In genomic region chr21:36319767-36320420, GRCh38 we compare ENCODE assay signal across 8 cellular contexts. TPM values are rescaled to one million over a fixed set of nuclear protein-coding genes. Genes with fewer than 3 reads are reported as not detected.
DNase-seq lines count a peak whose midpoint lies in the region; ATAC-seq, FAIRE-seq and TF ChIP-seq lines count a peak whose summit lies in the region.

TSS of gene MORC3 (plus strand) at chr21:36320197. CDS start at chr21:36320265, 68 bp downstream.

- H3K4me3 ChIP-seq in adrenal gland (peak within 1 kb of the TSS; percentile 26 to 93 (median 84)), trophoblast cell (ENCODE audit: low read depth, low read length) (peak within 1 kb of the TSS; percentile 94), transverse colon (peak within 1 kb of the TSS; percentile 90 to 93 (median 91))

- peak within 1 kb of the TSS; percentile 80 for H2AK5ac ChIP-seq in trophoblast cell (ENCODE audit: low read length)

- H2BK12ac ChIP-seq in trophoblast cell (ENCODE audit: low read length), result no peak within 1 kb of the TSS

- H3K23ac ChIP-seq in trophoblast cell (ENCODE audit: low read length), result no peak within 1 kb of the TSS

- TF ChIP-seq CTCF in adrenal gland (IDR thresholded peaks at IDR 0.05) (no peak), transverse colon (IDR thresholded peaks at IDR 0.05) (no peak)

- H3K79me2 ChIP-seq in trophoblast cell (ENCODE audit: control insufficient read depth, insufficient read depth, low read length, poor library complexity), result peaks cover 24% of the 10 kb centered on the region

- peak within 1 kb of the TSS; percentile 90 for H4K12ac ChIP-seq in trophoblast cell (ENCODE audit: low read depth, low read length)

- H3K79me1 ChIP-seq in trophoblast cell (ENCODE audit: low read length), result peaks cover 5% of the 10 kb centered on the region

- H3K9me3 ChIP-seq in adrenal gland (replicated peaks in 1 of 3) (no peaks in the 10 kb centered on the region), trophoblast cell (ENCODE audit: insufficient read depth, low read depth, low read length) (no peaks in the 10 kb centered on the region), transverse colon (no peaks in the 10 kb centered on the region)

- DNase-seq in GM12892 (ENCODE audit: insufficient read length) (peak; percentile 95), NCI-H146 (lab: John Stamatoyannopoulos, UW) (peak; percentile 96), T-helper 1 cell (peak; percentile 96 to 99 (median 97)), adrenal gland (peak; percentile 97 to 99 (median 98)), cardiac septum (ENCODE audit: low spot score) (peak; percentile 99), trophoblast cell (peak; percentile 99 to 100), transverse colon (peak; percentile 98)

- H3K27ac ChIP-seq in adrenal gland (peak within 1 kb of the TSS; percentile 87 to 100 (median 97)), trophoblast cell (ENCODE audit: low read depth, low read length) (peak within 1 kb of the TSS; percentile 96), transverse colon (peak within 1 kb of the TSS; percentile 99 to 100 (median 99))

- intact Hi-C loops in adrenal gland (cut with DNase I) (loop anchor here in 1 of 2 donors (10.0 kb wide), 1 partner anchor 65 kb away; no protein-coding TSS in a partner anchor), cardiac septum (cut with DNase I) (loop anchor here (5.0 kb wide), 3 partner anchors 163 to 253 kb away; partner anchors contain the start of genes CBR3 and DOP1B), transverse colon (cut with DNase I; ENCODE audit: low total_unique reads) (loop anchor here (10.0 kb wide), 1 partner anchor 175 kb away; no protein-coding TSS in a partner anchor)

- peak within 1 kb of the TSS; percentile 96 for H3K14ac ChIP-seq in trophoblast cell (ENCODE audit: low read length)

- H3K4me1 ChIP-seq in adrenal gland (replicated peaks in 1 of 2) (peaks cover 23 to 40% of the 10 kb centered on the region in 2 donors), trophoblast cell (ENCODE audit: control insufficient read depth in 1 of 2, insufficient read depth in 2 of 2, low read length in 2 of 2) (peaks cover 0 to 5% of the 10 kb centered on the region in 2 experiments), transverse colon (peaks cover 15 to 45% (median 29%) of the 10 kb centered on the region in 4 donors)

- H4K8ac ChIP-seq in trophoblast cell (ENCODE audit: low read depth, low read length), result peak within 1 kb of the TSS; percentile 88

- in situ Hi-C loops in transverse colon (cut with MboI; ENCODE audit: low pct_ligation_motif_present in 1 of 4, low pct_unique_long_range_greater_than_20kb in 1 of 4, low sequenced_read_pairs in 3 of 4), result no loop called here

- peak within 1 kb of the TSS; percentile 46 for H2AFZ ChIP-seq in trophoblast cell (ENCODE audit: insufficient read depth, low read length, poor library complexity)

- H3K18ac ChIP-seq in trophoblast cell (ENCODE audit: low read length), result peak within 1 kb of the TSS; percentile 97

- H3K4me2 ChIP-seq in trophoblast cell (ENCODE audit: low read length), result peak within 1 kb of the TSS; percentile 97

- peak; percentile 98 for FAIRE-seq in GM12892 (lab: Jason Lieb, UNC)

- peak within 1 kb of the TSS; percentile 94 for H3K4ac ChIP-seq in trophoblast cell (ENCODE audit: low read depth, low read length)

- H3K9ac ChIP-seq in trophoblast cell (ENCODE audit: low read length), result peak within 1 kb of the TSS; percentile 96

- peak; percentile 87 for ATAC-seq in HG02852 (IDR thresholded peaks at IDR 0.05; ENCODE audit: unreplicated experiment)

- TF ChIP-seq POLR2A in GM12892 (IDR thresholded peaks at IDR 0.05; ENCODE audit: low read depth, low read length) (peak; percentile 89), adrenal gland (IDR thresholded peaks at IDR 0.05) (peak; percentile 87 to 96), transverse colon (IDR thresholded peaks at IDR 0.05) (peak; percentile 88)

- no peaks in the 10 kb centered on the region for H3K36me3 ChIP-seq in adrenal gland (replicated peaks in 1 of 2)
- peaks cover 8 to 11% of the 10 kb centered on the region in 2 experiments for H3K36me3 ChIP-seq in trophoblast cell (ENCODE audit: control insufficient read depth in 1 of 2, insufficient read depth in 2 of 2, low read length in 2 of 2)
- H3K36me3 ChIP-seq in transverse colon, result no peaks in the 10 kb centered on the region

- H2BK5ac ChIP-seq in trophoblast cell (ENCODE audit: low read depth, low read length, poor library complexity), result peak within 1 kb of the TSS; percentile 87

- H4K91ac ChIP-seq in trophoblast cell (ENCODE audit: low read depth, low read length), result peak within 1 kb of the TSS; percentile 93

- 0 to 2% (median 1%) methylated on average over 6 to 59 of the region's 59 CpGs for WGBS in adrenal gland, 4 donors
- no CpG with 5 or more reads among the region's 59 CpGs for WGBS in trophoblast cell (ENCODE audit: extremely low coverage, insufficient coverage, insufficient read length)
- WGBS in transverse colon (ENCODE audit: low coverage in 1 of 2), 2 donors, result 0% methylated on average over 1 to 33 of the region's 59 CpGs

- H3K27me3 ChIP-seq in adrenal gland, result no peaks in the 10 kb centered on the region
- no peaks in the 10 kb centered on the region for H3K27me3 ChIP-seq in trophoblast cell (ENCODE audit: insufficient read depth, low read length)
- no peaks in the 10 kb centered on the region for H3K27me3 ChIP-seq in transverse colon

- no peak for TF ChIP-seq EP300 in transverse colon (IDR thresholded peaks at IDR 0.05; ENCODE audit: low read depth)

- peak within 1 kb of the TSS; percentile 81 for H2BK120ac ChIP-seq in trophoblast cell (ENCODE audit: insufficient read depth, low read length, poor library complexity)

RNA-seq across cellular contexts. Expression of gene MORC3, which starts in this region (rescaled TPM):
- 16.5 TPM for polyA plus RNA-seq in GM12892 (2012; ENCODE audit: missing spikeins)
- total RNA-seq in adrenal gland, result 10 to 100 TPM; 17.6 to 32.4 (median 25.7) TPM
- 10 to 100 TPM; 12.5 to 23.7 (median 19.6) TPM for polyA plus RNA-seq in adrenal gland
- 18.5 TPM for total RNA-seq in cardiac septum
- 21.7 and 22.7 TPM in 2 replicates for polyA plus RNA-seq in trophoblast cell (2013)
- 100 to 1,000 TPM in 1 of 4 donors, 10 to 100 TPM in 3; 33.7 to 127 (median 56.8) TPM for total RNA-seq in transverse colon

Comparison
In these comparisons a context has a peak if more than half of its experiments do, and no peak if none do; other contexts are left out.
1. Peak in every context shown above with its lines: DNase-seq, ATAC-seq, H3K4me3 ChIP-seq and H3K27ac ChIP-seq.